29 cellular contexts compared by ENCODE assay signal in the genomic region with DNA sequence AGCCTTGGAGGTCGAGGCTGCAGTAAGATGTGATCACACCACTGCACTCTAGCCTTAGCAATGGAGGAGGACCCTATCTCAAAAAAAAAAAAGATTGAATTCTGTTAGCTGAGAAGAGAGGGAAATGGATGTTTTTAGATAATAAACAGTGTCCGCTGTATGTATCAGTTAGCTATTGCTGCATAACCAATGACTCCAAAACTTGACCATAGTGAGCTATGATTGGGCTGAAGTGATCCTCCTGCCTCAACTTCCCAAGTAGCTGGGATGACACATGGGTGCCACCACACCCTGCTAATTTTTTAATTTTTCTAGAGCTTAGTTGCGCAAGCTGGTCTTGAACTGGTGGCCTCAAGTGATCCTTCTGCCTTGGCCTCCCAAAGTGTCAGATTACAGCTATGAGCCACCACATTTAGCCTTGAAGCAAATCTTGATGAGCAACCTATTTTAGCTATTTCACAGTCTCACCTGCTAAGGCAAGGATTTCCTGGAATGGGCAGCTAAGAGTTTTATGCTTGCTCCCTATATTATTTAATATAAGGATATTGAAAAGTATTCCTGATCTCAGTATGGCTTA.
DNase-seq lines count a peak whose midpoint lies in the region; ATAC-seq, FAIRE-seq and TF ChIP-seq lines count a peak whose summit lies in the region.
"Had no signal": no experiment of that assay in that cellular context is flagged by ENCODE, and none has a peak within 500 bp of the region (broad histone marks: within the 10 kb centered on the region; RNA-seq: fewer than 3 reads in every experiment).

No MANE protein-coding gene starts in this region.

- CTCF ChIA-PET in HEK293 (lab: Yijun Ruan, JAX) (interaction anchor here (0.6 to 3.6 kb wide), 3 partner anchors 193 to 1058 kb away, joined by 3 to 26 read pairs (median 3); no protein-coding TSS in a partner anchor), K562 (lab: Yijun Ruan, JAX; ENCODE audit: low intra/inter-chr PET ratio) (no interaction called here)

- TF ChIP-seq EP300 in K562 (IDR thresholded peaks at IDR 0.05; ENCODE audit: low read length), result no peak

- no peaks in the 10 kb centered on the region for H3K9me3 ChIP-seq in cardiac muscle cell (ENCODE audit: low read depth)
- H3K9me3 ChIP-seq in HEK293 (ENCODE audit: control insufficient read depth, insufficient read depth, low read depth, low read length), result no peaks in the 10 kb centered on the region
- peaks cover 5% of the 10 kb centered on the region; the same call in 1 of the 2 replicates for H3K9me3 ChIP-seq in K562 (replicated peaks; ENCODE audit: control insufficient read depth, insufficient read depth, low read depth, low read length)
- peaks cover 0 to 2% of the 10 kb centered on the region in 2 donors for H3K9me3 ChIP-seq in neuronal stem cell (replicated peaks in 1 of 2; ENCODE audit: control insufficient read depth in 2 of 2, insufficient read depth in 1 of 2, low read depth in 1 of 2, low read length in 2 of 2)
- H3K9me3 ChIP-seq: BE2C, BLaER1 had no signal

- H3K27ac ChIP-seq in cardiac muscle cell (peak overlapping the region; percentile 46), HEK293 (ENCODE audit: extremely low read depth, low read depth, low read length) (no peak overlapping the region), K562 (ENCODE audit: extremely low read depth, low read depth, low read length) (no peak overlapping the region), neuronal stem cell (replicated peaks; ENCODE audit: low read length) (no peak overlapping the region)
- H3K27ac ChIP-seq: BLaER1 had no signal

- H3K4me3 Mint-ChIP-seq in naive thymus-derived CD8-positive, alpha-beta T cell, result no peak overlapping the region
- no peak overlapping the region for H3K4me3 Mint-ChIP-seq in stimulated activated naive CD8-positive, alpha-beta T cell treated with anti-CD3 and anti-CD28 coated beads, Interleukin-15, amount 100 ng/mL, for 72 hours
- H3K4me3 Mint-ChIP-seq: CD14-positive monocyte; CD4-positive, alpha-beta memory T cell; CD4-positive, CD25-positive, alpha-beta regulatory T cell; CD8-positive, alpha-beta memory T cell had no signal

- TF ChIP-seq POLR2A in K562 (conservative IDR thresholded peaks at IDR 0.05), result no peak

- no peaks in the 10 kb centered on the region for H3K36me3 Mint-ChIP-seq in naive thymus-derived CD8-positive, alpha-beta T cell
- H3K36me3 Mint-ChIP-seq: CD14-positive monocyte; CD4-positive, alpha-beta memory T cell; CD4-positive, CD25-positive, alpha-beta regulatory T cell had no signal

- peak overlapping the region; percentile 38 for H3K14ac ChIP-seq in neuronal stem cell (ENCODE audit: low read length)

- no peak overlapping the region for H3K23ac ChIP-seq in neuronal stem cell (ENCODE audit: low read depth, low read length, poor library complexity)

- H3K9me1 ChIP-seq in K562 (ENCODE audit: control insufficient read depth, insufficient read depth, low read length), result no peaks in the 10 kb centered on the region

- H3K27me3 Mint-ChIP-seq in naive thymus-derived CD8-positive, alpha-beta T cell, result no peaks in the 10 kb centered on the region
- no peaks in the 10 kb centered on the region for H3K27me3 Mint-ChIP-seq in stimulated activated naive CD8-positive, alpha-beta T cell treated with anti-CD3 and anti-CD28 coated beads, Interleukin-15, amount 100 ng/mL, for 72 hours
- H3K27me3 Mint-ChIP-seq: CD4-positive, alpha-beta memory T cell had no signal

- no peaks in the 10 kb centered on the region for H3K36me3 ChIP-seq in cardiac muscle cell
- no peaks in the 10 kb centered on the region for H3K36me3 ChIP-seq in HEK293 (ENCODE audit: control insufficient read depth in 2 of 2, insufficient read depth in 1 of 2, low read length in 2 of 2)
- H3K36me3 ChIP-seq in K562 (ENCODE audit: control insufficient read depth, insufficient read depth, low read length), result no peaks in the 10 kb centered on the region
- H3K36me3 ChIP-seq in neuronal stem cell (replicated peaks in 1 of 2; ENCODE audit: control insufficient read depth in 2 of 2, insufficient read depth in 2 of 2, low read length in 2 of 2), result no peaks in the 10 kb centered on the region
- H3K36me3 ChIP-seq: BE2C, BLaER1 had no signal

- no peak overlapping the region for H2BK120ac ChIP-seq in neuronal stem cell (ENCODE audit: low read depth, low read length)

- no peaks in the 10 kb centered on the region for H4K20me1 ChIP-seq in K562 (replicated peaks; ENCODE audit: control insufficient read depth, insufficient read depth, low read length)
- H4K20me1 ChIP-seq: BLaER1 had no signal

- DNase-seq in cardiac muscle cell (ENCODE audit: low read depth in 1 of 2, low spot score in 1 of 2) (no peak), left ventricle myocardium superior (no peak), K562 (ENCODE audit: extremely low read depth in 1 of 4, low spot score in 3 of 4) (no peak), neuronal stem cell (ENCODE audit: low spot score) (no peak)
- no peak for DNase-seq in naive thymus-derived CD8-positive, alpha-beta T cell
- no peak for DNase-seq in stimulated activated naive CD8-positive, alpha-beta T cell treated with anti-CD3 and anti-CD28 coated beads, Interleukin-15, amount 100 ng/mL, for 72 hours
- DNase-seq: 8988T; ACHN; BE2C; C1 segment of cervical spinal cord; CD4-positive, alpha-beta memory T cell; CD4-positive, CD25-positive, alpha-beta regulatory T cell; CD8-positive, alpha-beta memory T cell; COR-L47; DMS 273 treated with DMSO at 0.1 percent for 48 hours; DMS153; DMS53; DMS79; DND-41; EL; GDM1 had no signal

- intact Hi-C loops in left ventricle myocardium superior (cut with micrococcal nuclease) (loop anchor here (5.0 kb wide), 1 partner anchor 190 kb away; no protein-coding TSS in a partner anchor), K562 (cut with micrococcal nuclease) (loop anchor here (5.0 kb wide), 1 partner anchor 70 kb away; the partner anchor contains the start of gene ATF7IP2)

- no peak for TF ChIP-seq RAD21 in K562 (CRISPR knock-in tag; conservative IDR thresholded peaks at IDR 0.05 in 1 of 2, IDR thresholded peaks at IDR 0.05 in 1 of 2)

- no peaks in the 10 kb centered on the region; the same call in 2 of the 3 replicates for H3K79me2 ChIP-seq in K562 (ENCODE audit: control insufficient read depth, insufficient read depth, low read length)

- peaks cover 12% of the 10 kb centered on the region for H3K4me1 ChIP-seq in cardiac muscle cell (ENCODE audit: low read depth)
- H3K4me1 ChIP-seq in HEK293 (ENCODE audit: control insufficient read depth, insufficient read depth, low read length), result no peaks in the 10 kb centered on the region
- H3K4me1 ChIP-seq in K562 (replicated peaks in 1 of 2; ENCODE audit: control insufficient read depth in 2 of 2, insufficient read depth in 2 of 2, low read length in 2 of 2), result peaks cover 14 to 35% of the 10 kb centered on the region in 2 experiments
- H3K4me1 ChIP-seq in neuronal stem cell (ENCODE audit: control insufficient read depth in 2 of 2, insufficient read depth in 1 of 2, low read depth in 1 of 2, low read length in 2 of 2), result peaks cover 0 to 11% of the 10 kb centered on the region in 2 donors
- H3K4me1 ChIP-seq: BE2C had no signal

- no TSS peak for BruUV-seq in K562 (replicated peaks; lab: Mats Ljungman, UMichigan)

- POLR2A ChIA-PET in HEK293 (lab: Yijun Ruan, JAX) (no interaction called here), K562 (lab: Yijun Ruan, JAX) (interaction anchor here (0.9 kb wide), 1 partner anchor 153 kb away, joined by 4 read pairs; no protein-coding TSS in a partner anchor)
- POLR2A ChIA-PET in naive thymus-derived CD8-positive, alpha-beta T cell (lab: Charles Lee), result interaction anchor here (0.9 to 1.9 kb wide), 2 partner anchors 10 to 192 kb away, joined by 3 to 7 read pairs; no protein-coding TSS in a partner anchor

- H4K91ac ChIP-seq in neuronal stem cell (ENCODE audit: low read depth, low read length, poor library complexity), result no peak overlapping the region

- WGBS in K562 (ENCODE audit: insufficient coverage, low coverage, missing lambda C conversion rate), result 92% methylated on average over 3 of the region's 3 CpGs
- no CpG with 5 or more reads among the region's 3 CpGs for WGBS in neuronal stem cell (ENCODE audit: extremely low coverage in 2 of 2, insufficient read length in 2 of 2, insufficient replicate concordance in 1 of 2), 2 donors

- no peak overlapping the region for H4K8ac ChIP-seq in neuronal stem cell (ENCODE audit: low read depth, low read length)

- no peak for ATAC-seq in left ventricle myocardium superior
- ATAC-seq in K562, result no peak
- ATAC-seq in GM21390 (IDR thresholded peaks at IDR 0.05; ENCODE audit: unreplicated experiment), result no peak
- ATAC-seq in naive thymus-derived CD8-positive, alpha-beta T cell, result no peak
- ATAC-seq in stimulated activated naive CD8-positive, alpha-beta T cell treated with anti-CD3 and anti-CD28 coated beads, Interleukin-15, amount 100 ng/mL, for 72 hours, result no peak
- ATAC-seq: GM12878 had no signal

- no peak overlapping the region for H3K27ac Mint-ChIP-seq in naive thymus-derived CD8-positive, alpha-beta T cell
- no peak overlapping the region for H3K27ac Mint-ChIP-seq in stimulated activated naive CD8-positive, alpha-beta T cell treated with anti-CD3 and anti-CD28 coated beads, Interleukin-15, amount 100 ng/mL, for 72 hours

- no peak overlapping the region for H3K18ac ChIP-seq in neuronal stem cell (ENCODE audit: low read length)

- no peak overlapping the region for H2AK5ac ChIP-seq in neuronal stem cell (ENCODE audit: low read depth, low read length)

- no peak overlapping the region for H3K4ac ChIP-seq in neuronal stem cell (ENCODE audit: low read length)

- H2AFZ ChIP-seq in K562 (ENCODE audit: low read depth, low read length) (no peak overlapping the region), neuronal stem cell (ENCODE audit: low read length) (no peak overlapping the region)

- in situ Hi-C loops in K562 (cut with MboI), result no loop called here

- no peak for FAIRE-seq in K562 (lab: Jason Lieb, UNC)
- FAIRE-seq: A204.1, GM12878, GM12892, GM18507 had no signal

- H3K4me1 Mint-ChIP-seq in naive thymus-derived CD8-positive, alpha-beta T cell, result peaks cover 8 to 27% (median 20%) of the 10 kb centered on the region in 4 donors
- peaks cover 12% of the 10 kb centered on the region for H3K4me1 Mint-ChIP-seq in stimulated activated naive CD8-positive, alpha-beta T cell treated with anti-CD3 and anti-CD28 coated beads, Interleukin-15, amount 100 ng/mL, for 72 hours
- H3K4me1 Mint-ChIP-seq: CD14-positive monocyte had no signal

- no peaks in the 10 kb centered on the region for H3K79me1 ChIP-seq in neuronal stem cell (ENCODE audit: low read depth, low read length)

- TF ChIP-seq CTCF in cardiac muscle cell (IDR thresholded peaks at IDR 0.05; ENCODE audit: low read depth, low read length) (no peak), HEK293 (tag by site-specific recombination; IDR thresholded peaks at IDR 0.05) (no peak), K562 (IDR thresholded peaks at IDR 0.05 in 2 of 3, conservative IDR thresholded peaks at IDR 0.05 in 1 of 3; ENCODE audit: insufficient read depth in 2 of 3, low read depth in 1 of 3, low read length in 3 of 3) (no peak)

- H3K4me3 ChIP-seq in cardiac muscle cell (no peak overlapping the region), HEK293 (ENCODE audit: low read depth, low read length) (no peak overlapping the region), K562 (no peak overlapping the region), neuronal stem cell (ENCODE audit: low read length in 2 of 2) (no peak overlapping the region)
- H3K4me3 ChIP-seq: BLaER1, GM12878 had no signal

- H3K4me2 ChIP-seq in K562 (ENCODE audit: insufficient read depth, low read length) (no peak overlapping the region), neuronal stem cell (ENCODE audit: insufficient read depth, low read length, poor library complexity, severe bottlenecking) (no peak overlapping the region)
- H3K4me2 ChIP-seq: BLaER1 had no signal

- H3K9ac ChIP-seq in K562 (ENCODE audit: insufficient read depth in 1 of 2, low read depth in 2 of 2, low read length in 2 of 2) (no peak overlapping the region), neuronal stem cell (ENCODE audit: low read depth, low read length, poor library complexity) (no peak overlapping the region)
- H3K9ac ChIP-seq: BLaER1 had no signal

- no peaks in the 10 kb centered on the region for H3K9me3 Mint-ChIP-seq in naive thymus-derived CD8-positive, alpha-beta T cell
- H3K9me3 Mint-ChIP-seq in stimulated activated naive CD8-positive, alpha-beta T cell treated with anti-CD3 and anti-CD28 coated beads, Interleukin-15, amount 100 ng/mL, for 72 hours, result no peaks in the 10 kb centered on the region
- H3K9me3 Mint-ChIP-seq: CD14-positive monocyte; CD8-positive, alpha-beta memory T cell had no signal

- H3K27me3 ChIP-seq in cardiac muscle cell (no peaks in the 10 kb centered on the region), K562 (ENCODE audit: control insufficient read depth in 2 of 2, insufficient read depth in 2 of 2, low read length in 2 of 2) (no peaks in the 10 kb centered on the region), neuronal stem cell (ENCODE audit: control insufficient read depth in 3 of 3, insufficient read depth in 3 of 3, low read depth in 1 of 3, low read length in 3 of 3) (no peaks in the 10 kb centered on the region)
- H3K27me3 ChIP-seq: BE2C, BLaER1 had no signal

- no peak overlapping the region for H2BK15ac ChIP-seq in neuronal stem cell (ENCODE audit: low read length)

- H2BK5ac ChIP-seq in neuronal stem cell (ENCODE audit: low read length), result no peak overlapping the region

- no peak overlapping the region for H2BK12ac ChIP-seq in neuronal stem cell (ENCODE audit: low read length)
